ENCODE assay signal across 18 cellular contexts in the genomic region with DNA sequence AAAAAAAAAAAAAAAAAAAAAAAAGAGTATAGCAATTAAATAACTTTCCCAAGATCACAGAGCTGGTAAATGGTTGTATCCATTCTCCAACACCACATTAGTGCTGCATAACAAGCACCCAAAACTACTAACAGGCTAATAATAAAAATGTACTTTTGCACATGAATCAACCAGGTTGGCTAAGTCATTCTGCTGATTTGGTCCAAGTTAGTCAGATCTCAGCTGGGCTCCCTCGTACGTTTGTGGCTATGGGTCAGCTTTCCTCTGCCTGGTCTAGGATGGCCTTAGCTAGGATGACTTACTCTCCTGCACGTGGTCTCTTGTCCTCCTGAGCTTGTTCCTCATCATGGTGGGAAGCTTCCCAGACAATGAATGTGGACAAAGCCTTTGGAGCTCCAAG. TPM values are rescaled to one million over a fixed set of nuclear protein-coding genes. Genes with fewer than 3 reads are reported as not detected.
"Had no signal": no experiment of that assay in that cellular context is flagged by ENCODE, and none has a peak within 500 bp of the region (broad histone marks: within the 10 kb centered on the region; RNA-seq: fewer than 3 reads in every experiment).

No MANE protein-coding gene starts in this region.

- DNase-seq: erythroblast; heart left ventricle; hypothalamus; islet precursor cell; natural killer cell; ovary; right cardiac atrium; stimulated activated CD4-positive, alpha-beta T cell treated with anti-CD3 and anti-CD28 coated beads, Interleukin-15, amount 100 ng/mL, for 24 hours; stimulated activated naive CD4-positive, alpha-beta T cell; stomach; substantia nigra; trophoblast cell had no signal

- H3K27ac ChIP-seq: heart left ventricle, ovary, stomach, thoracic aorta had no signal

- FAIRE-seq: frontal cortex had no signal

- ATAC-seq: heart left ventricle, left lobe of liver, natural killer cell, right cardiac atrium had no signal

- H3K9me3 ChIP-seq: heart left ventricle, mucosa of descending colon, ovary, stomach, thoracic aorta had no signal

- H3K27me3 ChIP-seq: heart left ventricle, ovary, stomach had no signal

- H3K4me3 ChIP-seq: heart left ventricle, mucosa of descending colon, ovary, stomach, thoracic aorta had no signal

- H3K36me3 ChIP-seq: heart left ventricle, ovary, stomach, thoracic aorta had no signal

RNA-seq across cellular contexts. Expression of a gene that starts 7.9 kb away (rescaled TPM):
- total RNA-seq: glomerular endothelial cell, myocyte, natural killer cell had no signal
